ENCODE assay signal across 7 cellular contexts in the genomic region with DNA sequence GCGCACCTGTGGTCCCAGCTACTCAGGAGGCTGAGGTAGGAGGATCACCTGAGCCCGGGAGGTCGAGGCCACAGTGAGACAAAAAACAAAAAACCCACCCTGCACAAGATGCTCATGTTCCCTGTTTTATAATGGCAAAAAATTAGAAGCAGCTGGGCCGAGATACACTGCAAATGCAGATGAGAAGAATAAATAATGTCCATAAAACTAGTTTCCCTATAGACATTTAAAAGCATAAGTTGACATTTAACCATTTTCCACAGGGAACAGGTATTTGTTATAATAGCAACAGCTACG. TPM values are rescaled to one million over a fixed set of nuclear protein-coding genes. Genes with fewer than 3 reads are reported as not detected.
A peak's percentile ranks its signal among the peaks of the same experiment; 100 is the strongest.
DNase-seq lines count a peak whose midpoint lies in the region; ATAC-seq and TF ChIP-seq lines count a peak whose summit lies in the region.

No MANE protein-coding gene starts in this region.

- no peak for ATAC-seq in stimulated activated naive B cell treated with anti-CD40 and anti-IgM and Interleukin-4, amounts not matched to agents 10 μg/mL and 1 μg/mL and 100 μg/mL, for 72 hours (replicated peaks)

- H3K27me3 Mint-ChIP-seq in HFFc6 (ENCODE audit: insufficient read depth): no peaks in the 10 kb centered on the region
- H3K27me3 Mint-ChIP-seq in activated CD4-positive, alpha-beta memory T cell treated with anti-CD3 and anti-CD28 coated beads, Interleukin-2, amount 10 ng/mL, durations not matched to agents 7 days and 5 days: no peaks in the 10 kb centered on the region
- no peaks in the 10 kb centered on the region for H3K27me3 Mint-ChIP-seq in stimulated activated naive B cell treated with anti-CD40 and anti-IgM and Interleukin-4, amounts not matched to agents 10 μg/mL and 1 μg/mL and 100 μg/mL, for 72 hours

- TF ChIP-seq CTCF in HFFc6 (IDR thresholded peaks at IDR 0.05): no peak

- peak overlapping the region; percentile 45 for H3K4me3 ChIP-seq in iPS-15b (ENCODE audit: low read depth, low read length)

- H3K27ac Mint-ChIP-seq in HFFc6: peak overlapping the region; percentile 68
- peak overlapping the region; percentile 80 for H3K27ac Mint-ChIP-seq in activated CD4-positive, alpha-beta memory T cell treated with anti-CD3 and anti-CD28 coated beads, Interleukin-2, amount 10 ng/mL, durations not matched to agents 7 days and 5 days
- H3K27ac Mint-ChIP-seq in stimulated activated naive B cell treated with anti-CD40 and anti-IgM and Interleukin-4, amounts not matched to agents 10 μg/mL and 1 μg/mL and 100 μg/mL, for 72 hours: peak overlapping the region; percentile 92

- no peaks in the 10 kb centered on the region for H3K9me3 Mint-ChIP-seq in HFFc6
- H3K9me3 Mint-ChIP-seq in activated CD4-positive, alpha-beta memory T cell treated with anti-CD3 and anti-CD28 coated beads, Interleukin-2, amount 10 ng/mL, durations not matched to agents 7 days and 5 days: no peaks in the 10 kb centered on the region
- H3K9me3 Mint-ChIP-seq in stimulated activated naive B cell treated with anti-CD40 and anti-IgM and Interleukin-4, amounts not matched to agents 10 μg/mL and 1 μg/mL and 100 μg/mL, for 72 hours: no peaks in the 10 kb centered on the region

- peaks cover 28% of the 10 kb centered on the region for H3K4me1 Mint-ChIP-seq in HFFc6 (ENCODE audit: low read depth)
- H3K4me1 Mint-ChIP-seq in activated CD4-positive, alpha-beta memory T cell treated with anti-CD3 and anti-CD28 coated beads, Interleukin-2, amount 10 ng/mL, durations not matched to agents 7 days and 5 days: peaks cover 31% of the 10 kb centered on the region
- H3K4me1 Mint-ChIP-seq in stimulated activated naive B cell treated with anti-CD40 and anti-IgM and Interleukin-4, amounts not matched to agents 10 μg/mL and 1 μg/mL and 100 μg/mL, for 72 hours: peaks cover 24 to 36% of the 10 kb centered on the region in 2 donors

- POLR2A ChIA-PET in activated CD4-positive, alpha-beta memory T cell treated with anti-CD3 and anti-CD28 coated beads, Interleukin-2, amount 10 ng/mL, durations not matched to agents 7 days and 5 days (lab: Charles Lee): interaction anchor here (1.2 to 2.5 kb wide), 2 partner anchors 37 to 55 kb away, joined by 5 to 18 read pairs; partner anchors contain the start of gene ELP6

- H3K9ac ChIP-seq in iPS-15b (ENCODE audit: low read depth, low read length): no peak overlapping the region

- H3K27me3 ChIP-seq in iPS-15b (ENCODE audit: control insufficient read depth, insufficient read depth, low read length): no peaks in the 10 kb centered on the region

- H3K9me3 ChIP-seq in iPS-15b (ENCODE audit: control insufficient read depth, insufficient read depth, low read length): no peaks in the 10 kb centered on the region

- H3K4me3 Mint-ChIP-seq in HFFc6: peak overlapping the region; percentile 94
- peak overlapping the region; percentile 85 for H3K4me3 Mint-ChIP-seq in activated CD4-positive, alpha-beta memory T cell treated with anti-CD3 and anti-CD28 coated beads, Interleukin-2, amount 10 ng/mL, durations not matched to agents 7 days and 5 days
- peak overlapping the region; percentile 90 to 95 for H3K4me3 Mint-ChIP-seq in stimulated activated naive B cell treated with anti-CD40 and anti-IgM and Interleukin-4, amounts not matched to agents 10 μg/mL and 1 μg/mL and 100 μg/mL, for 72 hours

- DNase-seq in HFFc6 (no peak), GF-D8 (lab: John Stamatoyannopoulos, UW) (no peak), NCI-H2196 (lab: John Stamatoyannopoulos, UW; ENCODE audit: unreplicated experiment) (no peak)
- no peak for DNase-seq in activated CD4-positive, alpha-beta memory T cell treated with anti-CD3 and anti-CD28 coated beads, Interleukin-2, amount 10 ng/mL, durations not matched to agents 7 days and 5 days
- DNase-seq in stimulated activated naive B cell treated with anti-CD40 and anti-IgM and Interleukin-4, amounts not matched to agents 10 μg/mL and 1 μg/mL and 100 μg/mL, for 72 hours: no peak
- DNase-seq in activated CD8-positive, alpha-beta memory T cell treated with anti-CD3 and anti-CD28 coated beads, Interleukin-2, amount 50 U/mL, for 4 hours: no peak

- CTCF ChIA-PET in activated CD4-positive, alpha-beta memory T cell treated with anti-CD3 and anti-CD28 coated beads, Interleukin-2, amount 10 ng/mL, durations not matched to agents 7 days and 5 days (lab: Charles Lee): interaction anchor here (0.9 to 4.8 kb wide), 4 partner anchors 10 to 349 kb away, joined by 3 to 61 read pairs (median 6); no protein-coding TSS in a partner anchor

- peaks cover 3% of the 10 kb centered on the region for H3K4me1 ChIP-seq in iPS-15b (ENCODE audit: control insufficient read depth, insufficient read depth, low read length)

- no peaks in the 10 kb centered on the region for H3K36me3 ChIP-seq in iPS-15b (ENCODE audit: control insufficient read depth, insufficient read depth, low read length)

- H3K36me3 Mint-ChIP-seq in HFFc6 (ENCODE audit: low read depth): no peaks in the 10 kb centered on the region
- H3K36me3 Mint-ChIP-seq in activated CD4-positive, alpha-beta memory T cell treated with anti-CD3 and anti-CD28 coated beads, Interleukin-2, amount 10 ng/mL, durations not matched to agents 7 days and 5 days (ENCODE audit: low read depth): no peaks in the 10 kb centered on the region
- peaks cover 0 to 5% of the 10 kb centered on the region in 2 donors for H3K36me3 Mint-ChIP-seq in stimulated activated naive B cell treated with anti-CD40 and anti-IgM and Interleukin-4, amounts not matched to agents 10 μg/mL and 1 μg/mL and 100 μg/mL, for 72 hours

RNA-seq across cellular contexts. Expression of gene SCAP, which starts 0.5 kb away (rescaled TPM):
- total RNA-seq in HFFc6 (2021; fragmentation: NEBNext Ultra II Directional; extraction: Animal tissue kit (Norgen Biotek cat#: 25700)): 10 to 100 TPM; 48.3 to 63.3 (median 54.9) TPM
- 10 to 100 TPM; 53.6 to 56.5 TPM for total RNA-seq in activated CD4-positive, alpha-beta memory T cell treated with anti-CD3 and anti-CD28 coated beads, Interleukin-2, amount 10 ng/mL, durations not matched to agents 7 days and 5 days

RNA-seq across cellular contexts. Expression of gene ELP6, which starts 37.2 kb away (rescaled TPM):
- 10 to 100 TPM; 30.4 to 36.2 (median 34.5) TPM for total RNA-seq in HFFc6 (2021; fragmentation: NEBNext Ultra II Directional; extraction: Animal tissue kit (Norgen Biotek cat#: 25700))
- total RNA-seq in activated CD4-positive, alpha-beta memory T cell treated with anti-CD3 and anti-CD28 coated beads, Interleukin-2, amount 10 ng/mL, durations not matched to agents 7 days and 5 days: 10 to 100 TPM; 34.9 to 36.6 TPM
